16 cellular contexts compared by ENCODE assay signal in the genomic region with DNA sequence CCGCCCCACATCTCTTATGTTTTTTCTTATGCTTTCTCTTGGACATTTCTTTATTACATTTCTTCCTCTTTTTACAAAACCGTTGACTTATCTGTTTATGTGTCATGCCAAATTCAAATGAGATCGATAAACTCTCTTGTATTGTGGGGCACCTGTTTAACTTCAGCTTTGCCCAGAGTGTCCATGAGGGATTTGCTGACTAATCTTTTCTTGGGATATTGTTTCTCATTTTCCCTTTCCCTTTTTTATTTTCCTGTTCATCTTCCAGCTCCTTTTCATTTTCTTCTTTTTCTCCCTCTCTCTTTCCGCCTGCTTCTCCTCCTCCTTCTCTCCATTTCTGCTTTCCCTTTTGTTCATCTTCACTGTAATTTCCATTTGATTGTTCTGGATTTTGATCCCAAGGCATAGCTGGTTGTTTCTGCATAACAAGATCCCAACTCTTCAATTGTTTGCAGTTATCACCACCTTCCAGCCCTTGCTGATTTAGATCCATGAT. TPM values are rescaled to one million over a fixed set of nuclear protein-coding genes. Genes with fewer than 3 reads are reported as not detected.
DNase-seq lines count a peak whose midpoint lies in the region; ATAC-seq, FAIRE-seq and TF ChIP-seq lines count a peak whose summit lies in the region.
"Had no signal": no experiment of that assay in that cellular context is flagged by ENCODE, and none has a peak within 500 bp of the region (broad histone marks: within the 10 kb centered on the region; RNA-seq: fewer than 3 reads in every experiment).

No MANE protein-coding gene starts in this region.

- no peaks in the 10 kb centered on the region for H3K27me3 ChIP-seq in HepG2 (ENCODE audit: control insufficient read depth in 1 of 2, insufficient read depth in 2 of 2, low read length in 2 of 2)
- no peaks in the 10 kb centered on the region for H3K27me3 ChIP-seq in right lobe of liver
- no peaks in the 10 kb centered on the region for H3K27me3 ChIP-seq in astrocyte (ENCODE audit: insufficient read depth, low read length)
- H3K27me3 ChIP-seq: BLaER1 treated with 17β-estradiol and CSF1 and Interleukin-3, amounts not matched to agents 10 nM and 100 nM had no signal

- H3K9me3 ChIP-seq in HepG2 (ENCODE audit: low read length), result no peaks in the 10 kb centered on the region
- H3K9me3 ChIP-seq in right lobe of liver, result no peaks in the 10 kb centered on the region
- no peaks in the 10 kb centered on the region for H3K9me3 ChIP-seq in astrocyte (ENCODE audit: insufficient read depth, low read depth, low read length)

- H4K20me1 ChIP-seq in HepG2 (ENCODE audit: insufficient read depth, low read length) (no peaks in the 10 kb centered on the region), astrocyte (ENCODE audit: insufficient read depth, low read length) (no peaks in the 10 kb centered on the region)

- no peak for TF ChIP-seq RAD21 in HepG2 (CRISPR knock-in tag; IDR thresholded peaks at IDR 0.05)

- WGBS in HepG2 (ENCODE audit: low lambda C conversion rate), result 84% methylated on average over 4 of the region's 4 CpGs
- WGBS in right lobe of liver (ENCODE audit: insufficient coverage, low coverage, low lambda C conversion rate, missing lambda C conversion rate), result 73% methylated on average over 4 of the region's 4 CpGs

- no peak overlapping the region for H3K4me2 ChIP-seq in HepG2 (ENCODE audit: low read depth, low read length)
- no peak overlapping the region for H3K4me2 ChIP-seq in astrocyte (ENCODE audit: low read length)
- H3K4me2 ChIP-seq: BLaER1 treated with 17β-estradiol and CSF1 and Interleukin-3, amounts not matched to agents 10 nM and 100 nM had no signal

- H3K4me3 ChIP-seq in HepG2 (replicated peaks in 1 of 3; ENCODE audit: insufficient read depth in 1 of 3, low read depth in 2 of 3, low read length in 3 of 3), result no peak overlapping the region
- H3K4me3 ChIP-seq in right lobe of liver, result no peak overlapping the region
- H3K4me3 ChIP-seq in astrocyte (ENCODE audit: insufficient read depth, low read depth, low read length), result no peak overlapping the region
- H3K4me3 ChIP-seq: BLaER1 treated with 17β-estradiol and CSF1 and Interleukin-3, amounts not matched to agents 10 nM and 100 nM had no signal

- no peaks in the 10 kb centered on the region for H3K27me3 Mint-ChIP-seq in astrocyte (ENCODE audit: low read depth, unreplicated experiment)
- H3K27me3 Mint-ChIP-seq: B cell had no signal

- no peaks in the 10 kb centered on the region for H3K9me3 Mint-ChIP-seq in astrocyte (ENCODE audit: unreplicated experiment)
- H3K9me3 Mint-ChIP-seq: CD8-positive, alpha-beta T cell had no signal

- in situ Hi-C loops in HepG2 (cut with HindIII; ENCODE audit: extremely low pct_ligation_motif_present, low pct_unique_long_range_greater_than_20kb), result no loop called here

- BruUV-seq in HepG2 (replicated peaks; lab: Mats Ljungman, UMichigan), result no TSS peak

- intact Hi-C loops in HepG2 (cut with micrococcal nuclease; ENCODE audit: unreplicated experiment), result no loop called here
- intact Hi-C loops in right lobe of liver (cut with DNase I), result no loop called here

- no peaks in the 10 kb centered on the region for H3K36me3 Mint-ChIP-seq in astrocyte (ENCODE audit: low read depth, unreplicated experiment)
- H3K36me3 Mint-ChIP-seq: CD8-positive, alpha-beta T cell had no signal

- no peak for TF ChIP-seq CTCF in HepG2 (CRISPR knock-in tag; IDR thresholded peaks at IDR 0.05)
- no peak for TF ChIP-seq CTCF in right lobe of liver (IDR thresholded peaks at IDR 0.05)
- no peak for TF ChIP-seq CTCF in astrocyte (IDR thresholded peaks at IDR 0.05; ENCODE audit: insufficient read depth, low read depth, low read length)

- no peak overlapping the region for H3K27ac Mint-ChIP-seq in astrocyte (ENCODE audit: unreplicated experiment)
- H3K27ac Mint-ChIP-seq: B cell; CD8-positive, alpha-beta T cell; H9 had no signal

- H3K79me2 ChIP-seq in HepG2 (ENCODE audit: insufficient read depth, low read length) (no peaks in the 10 kb centered on the region), astrocyte (ENCODE audit: insufficient read depth, low read length) (no peaks in the 10 kb centered on the region)

- ATAC-seq in HepG2, result no peak
- ATAC-seq in right lobe of liver, result no peak
- ATAC-seq: CD8-positive, alpha-beta T cell had no signal

- CTCF ChIA-PET in HepG2 (lab: Yijun Ruan, JAX; ENCODE audit: low intra/inter-chr PET ratio, low total read pairs), result no interaction called here

- no peak for DNase-seq in HepG2 (ENCODE audit: low spot score)
- no peak for DNase-seq in right lobe of liver
- DNase-seq in OCI-M1 (lab: John Stamatoyannopoulos, UW), result peak; percentile 49
- DNase-seq in astrocyte (ENCODE audit: low read depth), result no peak
- DNase-seq in caudate nucleus (lab: John Stamatoyannopoulos, UW), result no peak
- DNase-seq in stimulated activated CD4-positive, alpha-beta T cell treated with anti-CD3 and anti-CD28 coated beads, Interleukin-12 subunit alpha, Interleukin-12 subunit beta, amount 100 ng/mL, for 4 hours, result no peak
- DNase-seq in glomerular visceral epithelial cell (ENCODE audit: extremely low spot score), result no peak
- DNase-seq: 8988T; Calu3; CD8-positive, alpha-beta T cell; DMS79 treated with DMSO at 0.1 percent for 48 hours; GF-D8; GOT3; H9 had no signal

- H3K4me1 ChIP-seq in HepG2 (ENCODE audit: insufficient read depth, low read length) (no peaks in the 10 kb centered on the region), right lobe of liver (no peaks in the 10 kb centered on the region), astrocyte (ENCODE audit: insufficient read depth, low read length) (no peaks in the 10 kb centered on the region)

- POLR2A ChIA-PET in HepG2 (lab: Yijun Ruan, JAX), result no interaction called here

- TF ChIP-seq EP300 in HepG2 (IDR thresholded peaks at IDR 0.05; ENCODE audit: low read depth in 2 of 2, low read length in 2 of 2) (no peak), HepG2 (CRISPR knock-in tag; IDR thresholded peaks at IDR 0.05; ENCODE audit: borderline replicate concordance) (no peak)

- H3K4me3 Mint-ChIP-seq in astrocyte (ENCODE audit: unreplicated experiment), result no peak overlapping the region
- H3K4me3 Mint-ChIP-seq: B cell; CD8-positive, alpha-beta T cell; H9 had no signal

- no peak overlapping the region for H3K27ac ChIP-seq in HepG2 (ENCODE audit: extremely low read length, insufficient read depth, low read length)
- no peak overlapping the region for H3K27ac ChIP-seq in right lobe of liver
- no peak overlapping the region for H3K27ac ChIP-seq in astrocyte (ENCODE audit: low read depth, low read length)
- H3K27ac ChIP-seq in caudate nucleus (ENCODE audit: low read depth, low read length), result no peak overlapping the region
- H3K27ac ChIP-seq: BLaER1 treated with 17β-estradiol and CSF1 and Interleukin-3, amounts not matched to agents 10 nM and 100 nM had no signal

- H3K9ac ChIP-seq in HepG2 (ENCODE audit: insufficient read depth, low read depth, low read length) (no peak overlapping the region), astrocyte (ENCODE audit: low read length) (no peak overlapping the region)
- H3K9ac ChIP-seq: BLaER1 treated with 17β-estradiol and CSF1 and Interleukin-3, amounts not matched to agents 10 nM and 100 nM had no signal

- H3K36me3 ChIP-seq in HepG2 (replicated peaks in 1 of 2; ENCODE audit: control insufficient read depth in 1 of 2, insufficient read depth in 2 of 2, low read length in 2 of 2) (no peaks in the 10 kb centered on the region), right lobe of liver (no peaks in the 10 kb centered on the region), astrocyte (ENCODE audit: insufficient read depth, low read length) (no peaks in the 10 kb centered on the region)

- H3K4me1 Mint-ChIP-seq in astrocyte (ENCODE audit: low read depth, unreplicated experiment), result peaks cover 3% of the 10 kb centered on the region
- H3K4me1 Mint-ChIP-seq: B cell, H9 had no signal

- no peak overlapping the region for H2AFZ ChIP-seq in HepG2 (ENCODE audit: low read length)
- H2AFZ ChIP-seq in astrocyte (ENCODE audit: low read depth, low read length), result no peak overlapping the region

- TF ChIP-seq POLR2A in HepG2 (IDR thresholded peaks at IDR 0.05; ENCODE audit: insufficient read depth in 1 of 2, low read depth in 2 of 2, low read length in 2 of 2), result no peak
- TF ChIP-seq POLR2A in right lobe of liver (IDR thresholded peaks at IDR 0.05), result no peak

- FAIRE-seq in HepG2 (lab: Jason Lieb, UNC) (no peak), astrocyte (lab: Jason Lieb, UNC) (peak; percentile 81)

RNA-seq across cellular contexts. Expression of a gene that starts 10.7 kb away (rescaled TPM):
- total RNA-seq in HepG2 (2016; rRNA removed; fragmentation: Illumina TruSeq; extraction: Trizol) (25.5 and 36.6 TPM in 2 replicates), right lobe of liver (10 to 100 TPM in 5 of 6 experiments, 1 to 10 TPM in 1; 8.6 to 23.9 (median 15.7) TPM), astrocyte (16.7 and 18.5 TPM in 2 replicates)
- 14.2 and 16.6 TPM in 2 replicates for total RNA-seq in HepG2 (2016; cell fraction: cytosol; rRNA removed; fragmentation: Illumina TruSeq; extraction: Trizol; ENCODE audit: low read depth)
- 26.3 and 41.5 TPM in 2 replicates for total RNA-seq in HepG2 (2016; cell fraction: insoluble cytoplasmic fraction; rRNA removed; fragmentation: Illumina TruSeq; extraction: Trizol)
- 27.7 and 28.5 TPM in 2 replicates for total RNA-seq in HepG2 (2016; cell fraction: membrane; rRNA removed; fragmentation: Illumina TruSeq; extraction: Trizol)
- total RNA-seq in HepG2 (2016; cell fraction: nucleus; rRNA removed; fragmentation: Illumina TruSeq; extraction: Trizol), result 15.4 and 17.3 TPM in 2 replicates
- 6.1 and 7.3 TPM in 2 replicates for polyA plus RNA-seq in HepG2 (2011; rRNA removed)
- 7.1 and 8.7 TPM in 2 replicates for polyA plus RNA-seq in HepG2 (2011; cell fraction: cytosol; rRNA removed)
- 2.0 and 3.4 TPM in 2 replicates for polyA plus RNA-seq in HepG2 (2011; cell fraction: nucleus; rRNA removed)
- polyA plus RNA-seq in HepG2 (2012), result 9.2 and 14.0 TPM in 2 replicates
- 20.8 and 25.5 TPM in 2 replicates for polyA plus RNA-seq in HepG2 (2016; cell fraction: cytosol; fragmentation: Illumina TruSeq; extraction: Trizol; ENCODE audit: low read depth)
- polyA plus RNA-seq in HepG2 (2016; cell fraction: insoluble cytoplasmic fraction; fragmentation: Illumina TruSeq; extraction: Trizol; ENCODE audit: low read depth), result 52.1 and 56.3 TPM in 2 replicates
- polyA plus RNA-seq in HepG2 (2016; cell fraction: membrane; fragmentation: Illumina TruSeq; extraction: Trizol; ENCODE audit: low read depth), result 31.0 and 35.5 TPM in 2 replicates
- polyA plus RNA-seq in HepG2 (2016; cell fraction: nucleus; fragmentation: Illumina TruSeq; extraction: Trizol; ENCODE audit: insufficient read depth, low read depth), result 24.0 and 30.0 TPM in 2 replicates
- 8.0 and 18.4 TPM in 2 replicates for polyA minus RNA-seq in HepG2 (2011; rRNA and poly(A)+ RNA removed; ENCODE audit: low replicate concordance)
- 3.8 and 7.4 TPM in 2 replicates for polyA minus RNA-seq in HepG2 (2011; cell fraction: cytosol; rRNA and poly(A)+ RNA removed)
- 10.7 and 12.2 TPM in 2 replicates for polyA minus RNA-seq in HepG2 (2011; cell fraction: nucleus; rRNA and poly(A)+ RNA removed)

RNA-seq across cellular contexts. Expression of a gene that starts 46.7 kb away (rescaled TPM):
- total RNA-seq in HepG2 (2016; rRNA removed; fragmentation: Illumina TruSeq; extraction: Trizol), result not detected in 2 replicates
- not detected in 2 replicates for total RNA-seq in HepG2 (2016; cell fraction: cytosol; rRNA removed; fragmentation: Illumina TruSeq; extraction: Trizol; ENCODE audit: low read depth)
- total RNA-seq in HepG2 (2016; cell fraction: insoluble cytoplasmic fraction; rRNA removed; fragmentation: Illumina TruSeq; extraction: Trizol), result not detected in 2 replicates
- not detected in 2 replicates for total RNA-seq in HepG2 (2016; cell fraction: membrane; rRNA removed; fragmentation: Illumina TruSeq; extraction: Trizol)
- total RNA-seq in HepG2 (2016; cell fraction: nucleus; rRNA removed; fragmentation: Illumina TruSeq; extraction: Trizol), result not detected in 2 replicates
- 0.05 TPM in 1 of 2 replicates, not detected in the other for polyA plus RNA-seq in HepG2 (2011; rRNA removed)
- polyA plus RNA-seq in HepG2 (2011; cell fraction: cytosol; rRNA removed), result not detected in 2 replicates
- not detected in 2 replicates for polyA plus RNA-seq in HepG2 (2011; cell fraction: nucleus; rRNA removed)
- polyA plus RNA-seq in HepG2 (2012), result not detected in 2 replicates
- not detected in 2 replicates for polyA plus RNA-seq in HepG2 (2016; cell fraction: cytosol; fragmentation: Illumina TruSeq; extraction: Trizol; ENCODE audit: low read depth)
- not detected in 2 replicates for polyA plus RNA-seq in HepG2 (2016; cell fraction: insoluble cytoplasmic fraction; fragmentation: Illumina TruSeq; extraction: Trizol; ENCODE audit: low read depth)
- not detected in 2 replicates for polyA plus RNA-seq in HepG2 (2016; cell fraction: membrane; fragmentation: Illumina TruSeq; extraction: Trizol; ENCODE audit: low read depth)
- polyA plus RNA-seq in HepG2 (2016; cell fraction: nucleus; fragmentation: Illumina TruSeq; extraction: Trizol; ENCODE audit: insufficient read depth, low read depth), result not detected in 2 replicates
- polyA minus RNA-seq in HepG2 (2011; rRNA and poly(A)+ RNA removed; ENCODE audit: low replicate concordance), result not detected in 2 replicates
- polyA minus RNA-seq in HepG2 (2011; cell fraction: cytosol; rRNA and poly(A)+ RNA removed), result not detected in 2 replicates
- not detected in 2 replicates for polyA minus RNA-seq in HepG2 (2011; cell fraction: nucleus; rRNA and poly(A)+ RNA removed)
- total RNA-seq in right lobe of liver, result under 1 TPM in 2 of 6 experiments, not detected in 4; 0.09 to 0.31 TPM
- 0.27 and 0.29 TPM in 2 replicates for total RNA-seq in astrocyte
- total RNA-seq: B cell; Calu3; CD8-positive, alpha-beta T cell; H9 had no signal

RNA-seq across cellular contexts. Expression of a gene that starts 48.2 kb away (rescaled TPM):
- total RNA-seq in HepG2 (2016; rRNA removed; fragmentation: Illumina TruSeq; extraction: Trizol) (not detected in 2 replicates), right lobe of liver (1 to 10 TPM; 1.1 to 4.7 (median 1.8) TPM), astrocyte (0.43 and 0.79 TPM in 2 replicates)
- not detected in 2 replicates for total RNA-seq in HepG2 (2016; cell fraction: cytosol; rRNA removed; fragmentation: Illumina TruSeq; extraction: Trizol; ENCODE audit: low read depth)
- not detected in 2 replicates for total RNA-seq in HepG2 (2016; cell fraction: insoluble cytoplasmic fraction; rRNA removed; fragmentation: Illumina TruSeq; extraction: Trizol)
- not detected in 2 replicates for total RNA-seq in HepG2 (2016; cell fraction: membrane; rRNA removed; fragmentation: Illumina TruSeq; extraction: Trizol)
- total RNA-seq in HepG2 (2016; cell fraction: nucleus; rRNA removed; fragmentation: Illumina TruSeq; extraction: Trizol), result not detected in 2 replicates
- polyA plus RNA-seq in HepG2 (2011; rRNA removed), result not detected in 2 replicates
- not detected in 2 replicates for polyA plus RNA-seq in HepG2 (2011; cell fraction: cytosol; rRNA removed)
- polyA plus RNA-seq in HepG2 (2011; cell fraction: nucleus; rRNA removed), result not detected in 2 replicates
- not detected in 2 replicates for polyA plus RNA-seq in HepG2 (2012)
- not detected in 2 replicates for polyA plus RNA-seq in HepG2 (2016; cell fraction: cytosol; fragmentation: Illumina TruSeq; extraction: Trizol; ENCODE audit: low read depth)
- polyA plus RNA-seq in HepG2 (2016; cell fraction: insoluble cytoplasmic fraction; fragmentation: Illumina TruSeq; extraction: Trizol; ENCODE audit: low read depth), result not detected in 2 replicates
- polyA plus RNA-seq in HepG2 (2016; cell fraction: membrane; fragmentation: Illumina TruSeq; extraction: Trizol; ENCODE audit: low read depth), result not detected in 2 replicates
- not detected in 2 replicates for polyA plus RNA-seq in HepG2 (2016; cell fraction: nucleus; fragmentation: Illumina TruSeq; extraction: Trizol; ENCODE audit: insufficient read depth, low read depth)
- 0.16 TPM in 1 of 2 replicates, not detected in the other for polyA minus RNA-seq in HepG2 (2011; rRNA and poly(A)+ RNA removed; ENCODE audit: low replicate concordance)
- polyA minus RNA-seq in HepG2 (2011; cell fraction: cytosol; rRNA and poly(A)+ RNA removed), result not detected in 2 replicates
- polyA minus RNA-seq in HepG2 (2011; cell fraction: nucleus; rRNA and poly(A)+ RNA removed), result not detected in 2 replicates
- total RNA-seq: Calu3 had no signal

RNA-seq across cellular contexts. Expression of a gene that starts 53.0 kb away (rescaled TPM):
- total RNA-seq in HepG2 (2016; rRNA removed; fragmentation: Illumina TruSeq; extraction: Trizol) (1,152 and 1,356 TPM in 2 replicates), right lobe of liver (1,000 to 10,000 TPM in 1 of 6 experiments, 100 to 1,000 TPM in 1, 10 to 100 TPM in 4; 30.5 to 1,059 (median 46.3) TPM), astrocyte (185 and 186 TPM in 2 replicates)
- 1,558 and 1,711 TPM in 2 replicates for total RNA-seq in HepG2 (2016; cell fraction: cytosol; rRNA removed; fragmentation: Illumina TruSeq; extraction: Trizol; ENCODE audit: low read depth)
- total RNA-seq in HepG2 (2016; cell fraction: insoluble cytoplasmic fraction; rRNA removed; fragmentation: Illumina TruSeq; extraction: Trizol), result 1,145 and 1,463 TPM in 2 replicates
- 2,402 and 2,463 TPM in 2 replicates for total RNA-seq in HepG2 (2016; cell fraction: membrane; rRNA removed; fragmentation: Illumina TruSeq; extraction: Trizol)
- 377 and 446 TPM in 2 replicates for total RNA-seq in HepG2 (2016; cell fraction: nucleus; rRNA removed; fragmentation: Illumina TruSeq; extraction: Trizol)
- polyA plus RNA-seq in HepG2 (2011; rRNA removed), result 1,716 and 1,794 TPM in 2 replicates
- polyA plus RNA-seq in HepG2 (2011; cell fraction: cytosol; rRNA removed), result 347 and 1,257 TPM in 2 replicates
- 344 and 453 TPM in 2 replicates for polyA plus RNA-seq in HepG2 (2011; cell fraction: nucleus; rRNA removed)
- polyA plus RNA-seq in HepG2 (2012), result 1,782 and 2,753 TPM in 2 replicates
- polyA plus RNA-seq in HepG2 (2016; cell fraction: cytosol; fragmentation: Illumina TruSeq; extraction: Trizol; ENCODE audit: low read depth), result 2,303 and 2,310 TPM in 2 replicates
- polyA plus RNA-seq in HepG2 (2016; cell fraction: insoluble cytoplasmic fraction; fragmentation: Illumina TruSeq; extraction: Trizol; ENCODE audit: low read depth), result 1,609 and 1,776 TPM in 2 replicates
- polyA plus RNA-seq in HepG2 (2016; cell fraction: membrane; fragmentation: Illumina TruSeq; extraction: Trizol; ENCODE audit: low read depth), result 2,746 and 2,816 TPM in 2 replicates
- 795 and 884 TPM in 2 replicates for polyA plus RNA-seq in HepG2 (2016; cell fraction: nucleus; fragmentation: Illumina TruSeq; extraction: Trizol; ENCODE audit: insufficient read depth, low read depth)
- polyA minus RNA-seq in HepG2 (2011; rRNA and poly(A)+ RNA removed; ENCODE audit: low replicate concordance), result 21.0 and 236 TPM in 2 replicates
- 71.0 and 83.5 TPM in 2 replicates for polyA minus RNA-seq in HepG2 (2011; cell fraction: cytosol; rRNA and poly(A)+ RNA removed)
- 113 and 173 TPM in 2 replicates for polyA minus RNA-seq in HepG2 (2011; cell fraction: nucleus; rRNA and poly(A)+ RNA removed)
